Comparison of ENCODE assay signal across 16 cellular contexts in the genomic region with DNA sequence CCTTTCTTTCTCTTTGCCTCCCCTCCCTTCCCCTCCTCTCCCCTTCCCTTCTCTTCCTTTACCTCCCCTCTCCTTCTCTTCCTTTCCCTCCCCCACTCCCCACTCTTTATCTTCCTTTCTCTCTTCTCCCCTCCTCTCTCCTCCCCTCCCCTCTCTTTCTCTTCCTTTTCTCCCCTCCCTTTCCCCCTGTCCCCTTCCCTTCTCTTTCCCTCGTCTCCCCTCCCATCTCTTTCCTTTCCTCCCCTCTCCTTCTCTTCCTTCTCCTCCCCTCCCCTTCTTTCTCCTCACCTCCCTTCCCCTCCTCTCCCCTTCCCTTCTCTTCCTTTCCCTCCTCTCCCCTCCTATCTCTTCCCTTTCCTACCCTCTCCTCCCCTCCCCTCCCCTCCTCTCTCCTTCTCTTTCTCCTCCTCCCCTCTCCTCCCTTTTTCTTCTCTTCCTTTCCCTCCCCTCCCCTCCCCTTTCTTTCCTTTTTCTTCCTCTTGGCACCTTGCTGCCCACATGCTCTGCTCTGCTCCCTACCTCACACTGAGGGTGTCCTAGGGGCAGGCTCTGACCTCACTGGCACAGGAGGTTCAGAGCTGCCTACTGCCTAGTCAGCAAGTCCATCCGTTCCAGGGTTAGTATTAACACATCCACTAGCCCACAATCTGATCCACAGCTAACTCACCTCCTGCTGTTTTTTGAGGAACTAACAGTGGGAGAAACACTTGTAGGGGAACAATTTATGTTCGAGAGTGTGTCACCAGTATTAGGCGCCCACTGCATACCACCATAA.
"Had no signal": no experiment of that assay in that cellular context is flagged by ENCODE, and none has a peak within 500 bp of the region (broad histone marks: within the 10 kb centered on the region; RNA-seq: fewer than 3 reads in every experiment).

No MANE protein-coding gene starts in this region.

- H3K27ac ChIP-seq: colonic mucosa, spleen, thoracic aorta, upper lobe of right lung had no signal

- DNase-seq: activated CD4-positive, alpha-beta T cell treated with anti-CD3 and anti-CD28 coated beads, Interleukin-2, amount 10 ng/mL, durations not matched to agents 24 days and 14 days; activated CD8-positive, alpha-beta memory T cell treated with anti-CD3 and anti-CD28 coated beads, Interleukin-2, amount 50 U/mL, for 4 hours; activated effector memory CD4-positive, alpha-beta T cell treated with Interleukin-2 at 50 U/mL for 16 hours; activated naive CD4-positive, alpha-beta T cell treated with anti-CD3 and anti-CD28 coated beads, Interleukin-2, amount 10 ng/mL, durations not matched to agents 7 days and 5 days; activated naive CD8-positive, alpha-beta T cell treated with anti-CD3 and anti-CD28 coated beads, Interleukin-2, amount 50 U/mL, for 24 hours; activated T-cell treated with anti-CD3 and anti-CD28 coated beads, Interleukin-2, amount 50 U/mL, for 4 hours; aorta; colonic mucosa; foreskin melanocyte; glutamatergic neuron; hippocampal formation; spleen; stimulated activated CD4-positive, alpha-beta T cell treated with anti-CD3 and anti-CD28 coated beads, Interleukin-4, amount 100 ng/mL, for 4 hours; upper lobe of right lung had no signal

- H3K36me3 ChIP-seq: colonic mucosa, spleen, thoracic aorta, upper lobe of right lung had no signal

- H3K4me3 ChIP-seq: colonic mucosa, spleen, thoracic aorta, upper lobe of right lung had no signal

- ATAC-seq: activated naive CD8-positive, alpha-beta T cell treated with anti-CD3 and anti-CD28 coated beads, Interleukin-2, amount 50 U/mL, for 24 hours; activated T-cell treated with anti-CD3 and anti-CD28 coated beads, Interleukin-2, amount 50 U/mL, for 4 hours; stimulated activated memory B cell treated with anti-CD40 and anti-IgM and Interleukin-4, amounts not matched to agents 10 μg/mL and 1 μg/mL and 100 μg/mL, for 72 hours; upper lobe of right lung had no signal

- H3K9me3 ChIP-seq: colonic mucosa, spleen, thoracic aorta, upper lobe of right lung had no signal

- H3K27me3 ChIP-seq: colonic mucosa, upper lobe of right lung had no signal

- H3K4me1 ChIP-seq: colonic mucosa, spleen, upper lobe of right lung had no signal
